ENCODE assay signal across 2 cellular contexts in genomic region chr7:155470686-155471638, GRCh38.
TF ChIP-seq lines count a peak whose summit lies in the region.

No MANE protein-coding gene starts in this region.

TF ChIP-seq in GM23338, 12 proteins besides CTCF, POLR2A, EP300 and RAD21 (continued from another document):
- TF ChIP-seq ETS1 (IDR thresholded peaks at IDR 0.05), result no peak
- no peak for TF ChIP-seq STAT1 (IDR thresholded peaks at IDR 0.05; ENCODE audit: unreplicated experiment)

TF ChIP-seq in H1, 55 proteins besides CTCF, POLR2A, EP300 and RAD21 (continued from another document):
- TF ChIP-seq CTBP2 (IDR thresholded peaks at IDR 0.05; ENCODE audit: borderline replicate concordance, insufficient read depth, insufficient read length, low read length) (no peak), SUZ12 (IDR thresholded peaks at IDR 0.05; ENCODE audit: low read length) (peak; percentile 63), YY1 (IDR thresholded peaks at IDR 0.05; ENCODE audit: low read depth, low read length) (no peak), NANOG (IDR thresholded peaks at IDR 0.05; ENCODE audit: insufficient read depth, low read depth, low read length, poor library complexity, severe bottlenecking) (no peak), USF2 (IDR thresholded peaks at IDR 0.05; ENCODE audit: low read length) (no peak)
